In the genomic region with DNA sequence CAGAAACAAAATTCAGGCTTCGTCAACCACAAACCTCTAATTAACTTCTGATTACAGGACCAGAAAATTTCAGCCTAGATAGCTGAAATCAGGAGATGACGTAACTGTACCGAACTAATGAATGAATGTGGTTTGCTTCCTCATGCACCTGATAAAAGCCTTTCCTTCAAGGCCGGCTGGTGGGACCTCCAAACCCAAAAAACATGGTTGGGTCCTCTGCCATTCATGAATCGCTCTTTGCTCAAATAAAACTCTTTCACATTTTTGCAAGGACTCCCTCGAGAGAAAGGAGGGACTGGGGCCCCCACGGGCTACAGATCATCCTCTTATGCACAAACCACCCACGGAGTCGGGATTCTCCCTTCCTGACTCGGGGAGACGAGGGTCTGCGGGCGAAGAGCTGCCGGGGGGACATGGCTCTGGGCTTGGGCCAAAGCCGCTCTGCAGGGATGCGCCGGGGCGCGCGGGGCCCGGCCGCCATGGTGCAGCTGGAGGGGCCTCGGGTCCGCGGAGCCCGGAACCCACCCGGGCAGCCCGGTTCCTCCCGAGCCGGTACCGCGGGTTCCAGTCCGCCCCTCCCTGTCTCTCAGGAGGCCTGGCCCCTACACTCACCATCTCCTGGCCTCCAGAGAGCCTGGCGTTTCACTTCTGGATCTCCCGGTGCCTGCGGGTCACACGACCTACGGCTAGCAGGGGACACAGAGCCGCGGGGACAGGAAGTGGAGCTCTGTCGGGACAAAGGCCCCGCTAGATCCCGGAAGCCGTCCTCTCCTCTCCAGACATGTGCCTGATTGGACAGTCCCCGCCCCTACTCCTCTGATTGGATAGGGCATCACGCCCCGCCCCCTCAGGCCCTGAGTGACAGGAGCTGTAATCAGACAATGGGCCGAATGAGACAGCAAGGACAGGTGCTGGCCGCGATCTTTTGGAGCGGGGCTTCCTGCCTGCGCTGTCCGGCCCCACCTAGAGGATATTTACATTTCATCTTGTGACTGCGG, we compare ENCODE assay signal across 8 cellular contexts. TPM values are rescaled to one million over a fixed set of nuclear protein-coding genes. Genes with fewer than 3 reads are reported as not detected.
DNase-seq lines count a peak whose midpoint lies in the region; ATAC-seq, FAIRE-seq and TF ChIP-seq lines count a peak whose summit lies in the region.

A gene (minus strand): TSS at position 721 of the 998 bp plus-strand sequence. CDS start 106 bp downstream, at position 615.

- intact Hi-C loops in left ventricle myocardium superior (cut with micrococcal nuclease) = no loop called here
- intact Hi-C loops in psoas muscle (cut with DNase I) = loop anchor here in 1 of 2 donors (5.0 kb wide), 1 partner anchor 44 kb away; no protein-coding TSS in a partner anchor

- H3K36me3 Mint-ChIP-seq in T-helper 17 cell (ENCODE audit: low read depth) = peaks cover 2% of the 10 kb centered on the region

- H3K4me1 Mint-ChIP-seq in T-helper 17 cell = peaks cover 28% of the 10 kb centered on the region

- TF ChIP-seq POLR2A in GM15510 (IDR thresholded peaks at IDR 0.05; ENCODE audit: borderline replicate concordance, extremely low read depth, insufficient read length) = peak; percentile 90

- H3K4me1 ChIP-seq in psoas muscle = peaks cover 23% of the 10 kb centered on the region

- ATAC-seq in HG02885 (IDR thresholded peaks at IDR 0.05; ENCODE audit: poor library complexity, unreplicated experiment) (peak; percentile 100), T-helper 17 cell (peak; percentile 100), left ventricle myocardium superior (peak; percentile 100), psoas muscle (peak; percentile 100)

- H3K27ac Mint-ChIP-seq in T-helper 17 cell = peak within 1 kb of the TSS; percentile 92

- H3K9me3 ChIP-seq in T-helper 17 cell (ENCODE audit: control insufficient read depth, low read length, poor library complexity, severe bottlenecking) (peaks cover under 1% of the 10 kb centered on the region), psoas muscle (no peaks in the 10 kb centered on the region)

- peak within 1 kb of the TSS; percentile 83 for H3K27ac ChIP-seq in psoas muscle

- H3K27me3 ChIP-seq in psoas muscle (ENCODE audit: insufficient read depth in 3 of 3, low read length in 2 of 3) = no peaks in the 10 kb centered on the region

- TF ChIP-seq CTCF in psoas muscle (IDR thresholded peaks at IDR 0.05) = no peak

- 1% methylated on average over 42 to 54 of the region's 54 CpGs for WGBS in psoas muscle, 3 donors

- H3K4me3 ChIP-seq in psoas muscle = peak within 1 kb of the TSS; percentile 84

- peak; percentile 67 for FAIRE-seq in urothelium cell line (lab: Jason Lieb, UNC)

- H3K36me3 ChIP-seq in psoas muscle (ENCODE audit: insufficient read depth in 1 of 2, low read depth in 1 of 2) = peaks cover 0 to 30% of the 10 kb centered on the region in 2 donors

- DNase-seq in NCI-H1694 treated with DMSO at 0.1 percent for 48 hours (lab: John Stamatoyannopoulos, UW) = peak; percentile 94
- peak; percentile 91 to 93 (median 93) for DNase-seq in T-helper 17 cell
- DNase-seq in amygdala (lab: John Stamatoyannopoulos, UW) = peak; percentile 73 to 100 (median 97)
- peak; percentile 99 for DNase-seq in left ventricle myocardium superior
- DNase-seq in psoas muscle = peak; percentile 99
- DNase-seq in urothelium cell line (ENCODE audit: low spot score) = peak; percentile 99

- no peaks in the 10 kb centered on the region for H3K27me3 Mint-ChIP-seq in T-helper 17 cell

- H3K4me3 Mint-ChIP-seq in T-helper 17 cell = peak within 1 kb of the TSS; percentile 97

RNA-seq across cellular contexts. Expression of the gene that starts here (rescaled TPM):
- total RNA-seq in T-helper 17 cell (10 to 100 TPM; 21.5 to 27.6 TPM), left ventricle myocardium superior (10.5 TPM), psoas muscle (10 to 100 TPM in 3 of 4 donors, 1 to 10 TPM in 1; 8.9 to 14.9 (median 11.7) TPM)
- 10 to 100 TPM in 2 of 3 donors, 1 to 10 TPM in 1; 8.6 to 14.8 (median 13.0) TPM for polyA plus RNA-seq in psoas muscle

Comparison
In these comparisons a context has a peak if more than half of its experiments do, and no peak if none do; other contexts are left out.
1. Peak in every context shown above with its lines: DNase-seq, ATAC-seq, H3K4me3 ChIP-seq and H3K27ac ChIP-seq.